24 cellular contexts compared by ENCODE assay signal in the genomic region with DNA sequence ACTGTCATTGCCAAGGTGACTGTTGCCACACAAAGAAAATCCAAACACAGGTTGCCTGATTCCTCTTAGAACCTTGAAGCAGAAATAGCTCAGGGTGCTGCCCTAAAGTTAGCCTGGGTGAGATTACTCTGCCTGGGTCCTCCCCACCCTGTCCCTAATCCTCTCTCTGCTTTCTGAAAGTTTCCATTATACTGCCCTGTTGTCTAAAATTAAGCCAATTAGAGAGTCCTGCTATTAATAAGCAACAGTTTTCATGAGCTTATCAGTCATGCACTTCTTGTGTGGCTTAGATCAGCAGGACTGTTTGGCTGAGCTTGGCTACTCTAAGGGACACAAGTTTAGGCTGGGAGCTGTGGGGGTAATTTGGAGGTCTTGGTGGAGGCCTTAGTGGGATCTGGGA. TPM values are rescaled to one million over a fixed set of nuclear protein-coding genes. Genes with fewer than 3 reads are reported as not detected.
DNase-seq lines count a peak whose midpoint lies in the region; ATAC-seq, FAIRE-seq and TF ChIP-seq lines count a peak whose summit lies in the region.
"Had no signal": no experiment of that assay in that cellular context is flagged by ENCODE, and none has a peak within 500 bp of the region (broad histone marks: within the 10 kb centered on the region; RNA-seq: fewer than 3 reads in every experiment).

No MANE protein-coding gene starts in this region.

- no peak for FAIRE-seq in HepG2 (lab: Jason Lieb, UNC)
- FAIRE-seq: GM12878, GM18507 had no signal

- TF ChIP-seq RAD21 in liver (IDR thresholded peaks at IDR 0.05) (no peak), HepG2 (CRISPR knock-in tag; IDR thresholded peaks at IDR 0.05) (no peak)

- POLR2A ChIA-PET in HepG2 (lab: Yijun Ruan, JAX): no interaction called here

- no peaks in the 10 kb centered on the region for H3F3A ChIP-seq in GM23338 (replicated peaks; ENCODE audit: low read depth)

- H3K36me3 ChIP-seq in liver (ENCODE audit: control insufficient read depth in 4 of 4, insufficient read depth in 3 of 4, low read depth in 1 of 4, low read length in 3 of 4) (peaks cover 0 to 3% (median 0%) of the 10 kb centered on the region in 4 donors), HepG2 (replicated peaks in 1 of 2; ENCODE audit: control insufficient read depth in 1 of 2, insufficient read depth in 2 of 2, low read length in 2 of 2) (no peaks in the 10 kb centered on the region), gastroesophageal sphincter (peaks cover 0 to 54% of the 10 kb centered on the region in 2 donors), GM23338 (ENCODE audit: insufficient read depth) (no peaks in the 10 kb centered on the region), SJCRH30 (no peaks in the 10 kb centered on the region), left lung (peaks cover 0 to 24% of the 10 kb centered on the region in 2 donors)
- H3K36me3 ChIP-seq: MG63 had no signal

- 0 out of 2 replicates have a peak, but pooled peaks cover 3% of the 10 kb centered on the region for H3K9me2 ChIP-seq in GM23338 (ENCODE audit: insufficient read depth)

- H4K20me1 ChIP-seq in HepG2 (ENCODE audit: insufficient read depth, low read length) (no peaks in the 10 kb centered on the region), GM23338 (replicated peaks; ENCODE audit: insufficient read depth) (no peaks in the 10 kb centered on the region)
- H4K20me1 ChIP-seq: BLaER1 treated with 17β-estradiol and CSF1 and Interleukin-3, amounts not matched to agents 10 nM and 100 nM had no signal

- H3K27me3 ChIP-seq in liver (ENCODE audit: control insufficient read depth in 4 of 4, insufficient read depth in 4 of 4, low read length in 3 of 4) (no peaks in the 10 kb centered on the region), HepG2 (ENCODE audit: control insufficient read depth in 1 of 2, insufficient read depth in 2 of 2, low read length in 2 of 2) (peaks cover 0 to 7% of the 10 kb centered on the region in 2 experiments; a peak in 1 of 5 replicates), gastroesophageal sphincter (no peaks in the 10 kb centered on the region), GM23338 (ENCODE audit: insufficient read depth) (no peaks in the 10 kb centered on the region), SJCRH30 (no peaks in the 10 kb centered on the region), left lung (no peaks in the 10 kb centered on the region)
- H3K27me3 ChIP-seq: BLaER1 treated with 17β-estradiol and CSF1 and Interleukin-3, amounts not matched to agents 10 nM and 100 nM; MG63; Peyer's patch had no signal

- CTCF ChIA-PET in HepG2 (lab: Yijun Ruan, JAX; ENCODE audit: low intra/inter-chr PET ratio, low total read pairs): no interaction called here
- CTCF ChIA-PET in activated naive CD4-positive, alpha-beta T cell treated with anti-CD3 and anti-CD28 coated beads for 36 hours (lab: Charles Lee): no interaction called here

- no peak for TF ChIP-seq POLR2A in HepG2 (IDR thresholded peaks at IDR 0.05; ENCODE audit: insufficient read depth in 1 of 2, low read depth in 2 of 2, low read length in 2 of 2)
- no peak for TF ChIP-seq POLR2A in gastroesophageal sphincter (IDR thresholded peaks at IDR 0.05)

- no peak overlapping the region for H2AFZ ChIP-seq in HepG2 (ENCODE audit: low read length)
- no peak overlapping the region for H2AFZ ChIP-seq in GM23338

- no peak overlapping the region for H3K4me3 Mint-ChIP-seq in GM23338
- H3K4me3 Mint-ChIP-seq in activated naive CD4-positive, alpha-beta T cell treated with anti-CD3 and anti-CD28 coated beads for 36 hours: no peak overlapping the region
- H3K4me3 Mint-ChIP-seq: HFFc6 had no signal

- no peak overlapping the region for H3K4me3 ChIP-seq in liver (ENCODE audit: low read depth in 1 of 3, low read length in 3 of 3)
- no peak overlapping the region for H3K4me3 ChIP-seq in HepG2 (replicated peaks in 1 of 3; ENCODE audit: insufficient read depth in 1 of 3, low read depth in 2 of 3, low read length in 3 of 3)
- no peak overlapping the region for H3K4me3 ChIP-seq in gastroesophageal sphincter
- no peak overlapping the region for H3K4me3 ChIP-seq in GM23338
- no peak overlapping the region for H3K4me3 ChIP-seq in SJCRH30
- H3K4me3 ChIP-seq in left lung: no peak overlapping the region
- H3K4me3 ChIP-seq: BLaER1 treated with 17β-estradiol and CSF1 and Interleukin-3, amounts not matched to agents 10 nM and 100 nM; GM12878; MG63; Peyer's patch had no signal

- H3K9me3 ChIP-seq in liver (ENCODE audit: control insufficient read depth in 4 of 4, low read length in 3 of 4): no peaks in the 10 kb centered on the region
- no peaks in the 10 kb centered on the region for H3K9me3 ChIP-seq in HepG2 (ENCODE audit: low read length)
- H3K9me3 ChIP-seq in gastroesophageal sphincter: no peaks in the 10 kb centered on the region
- H3K9me3 ChIP-seq in SJCRH30 (replicated peaks): no peaks in the 10 kb centered on the region
- no peaks in the 10 kb centered on the region for H3K9me3 ChIP-seq in left lung
- H3K9me3 ChIP-seq: MG63, Peyer's patch had no signal

- H3K4me2 ChIP-seq in HepG2 (ENCODE audit: low read depth, low read length) (no peak overlapping the region), GM23338 (no peak overlapping the region)

- no peaks in the 10 kb centered on the region for H3K4me1 Mint-ChIP-seq in GM23338
- no peaks in the 10 kb centered on the region for H3K4me1 Mint-ChIP-seq in activated naive CD4-positive, alpha-beta T cell treated with anti-CD3 and anti-CD28 coated beads for 36 hours (ENCODE audit: low read depth)

- no peak for TF ChIP-seq CTCF in liver (IDR thresholded peaks at IDR 0.05; ENCODE audit: low read depth, low read length, missing input control)
- TF ChIP-seq CTCF in HepG2 (CRISPR knock-in tag; IDR thresholded peaks at IDR 0.05): no peak
- no peak for TF ChIP-seq CTCF in gastroesophageal sphincter (IDR thresholded peaks at IDR 0.05)
- TF ChIP-seq CTCF in GM23338 (conservative IDR thresholded peaks at IDR 0.05; ENCODE audit: low read depth in 2 of 2): no peak
- no peak for TF ChIP-seq CTCF in left lung (IDR thresholded peaks at IDR 0.05)

- TF ChIP-seq EP300 in HepG2 (IDR thresholded peaks at IDR 0.05; ENCODE audit: low read depth in 2 of 2, low read length in 2 of 2) (no peak), HepG2 (CRISPR knock-in tag; IDR thresholded peaks at IDR 0.05; ENCODE audit: borderline replicate concordance) (no peak), gastroesophageal sphincter (IDR thresholded peaks at IDR 0.05) (no peak)

- H3K27ac Mint-ChIP-seq in GM23338: no peak overlapping the region; the same call in 1 of the 2 replicates
- no peak overlapping the region for H3K27ac Mint-ChIP-seq in activated naive CD4-positive, alpha-beta T cell treated with anti-CD3 and anti-CD28 coated beads for 36 hours
- H3K27ac Mint-ChIP-seq: HFFc6 had no signal

- peaks cover 3 to 13% (median 11%) of the 10 kb centered on the region in 4 donors for H3K4me1 ChIP-seq in liver (ENCODE audit: control insufficient read depth in 4 of 4, insufficient read depth in 4 of 4, low read length in 3 of 4)
- H3K4me1 ChIP-seq in HepG2 (ENCODE audit: insufficient read depth, low read length): 0 out of 2 replicates have a peak, but pooled peaks cover 9% of the 10 kb centered on the region
- peaks cover 3 to 53% (median 14%) of the 10 kb centered on the region in 3 donors for H3K4me1 ChIP-seq in gastroesophageal sphincter
- no peaks in the 10 kb centered on the region for H3K4me1 ChIP-seq in GM23338 (ENCODE audit: insufficient read depth)
- H3K4me1 ChIP-seq in SJCRH30: no peaks in the 10 kb centered on the region
- peaks cover 5 to 18% of the 10 kb centered on the region in 2 donors for H3K4me1 ChIP-seq in left lung
- H3K4me1 ChIP-seq: Peyer's patch had no signal

- no peaks in the 10 kb centered on the region for H3K9me3 Mint-ChIP-seq in GM23338
- H3K9me3 Mint-ChIP-seq in activated naive CD4-positive, alpha-beta T cell treated with anti-CD3 and anti-CD28 coated beads for 36 hours: no peaks in the 10 kb centered on the region
- H3K9me3 Mint-ChIP-seq: HFFc6 had no signal

- BruUV-seq in HepG2 (replicated peaks; lab: Mats Ljungman, UMichigan): no TSS peak

- DNase-seq in HepG2 (ENCODE audit: low spot score) (no peak), left lobe of liver (ENCODE audit: low spot score) (no peak), GM23338 (ENCODE audit: low spot score) (no peak), SJCRH30 (no peak), left lung (no peak)
- DNase-seq in activated naive CD4-positive, alpha-beta T cell treated with anti-CD3 and anti-CD28 coated beads for 36 hours: no peak
- DNase-seq: DND-41, GDM1, HFFc6, IMR-90, Karpas-422, MG63, NCI-H1092, NCI-H2081 treated with DMSO at 0.1 percent for 48 hours, NCI-H510A, NCI-H774, Peyer's patch, SHP77 had no signal

- peaks cover 7% of the 10 kb centered on the region for H3K27me3 Mint-ChIP-seq in GM23338 (ENCODE audit: insufficient read depth, low read depth, poor library complexity)
- peaks cover 6% of the 10 kb centered on the region for H3K27me3 Mint-ChIP-seq in activated naive CD4-positive, alpha-beta T cell treated with anti-CD3 and anti-CD28 coated beads for 36 hours (ENCODE audit: low read depth)

- H3K79me2 ChIP-seq in HepG2 (ENCODE audit: insufficient read depth, low read length) (no peaks in the 10 kb centered on the region), GM23338 (replicated peaks; ENCODE audit: insufficient read depth) (no peaks in the 10 kb centered on the region)

- in situ Hi-C loops in HepG2 (cut with HindIII; ENCODE audit: extremely low pct_ligation_motif_present, low pct_unique_long_range_greater_than_20kb): no loop called here

- H3K36me3 Mint-ChIP-seq in GM23338 (ENCODE audit: low read depth): no peaks in the 10 kb centered on the region
- H3K36me3 Mint-ChIP-seq in activated naive CD4-positive, alpha-beta T cell treated with anti-CD3 and anti-CD28 coated beads for 36 hours (ENCODE audit: low read depth): no peaks in the 10 kb centered on the region

- no peak overlapping the region for H3K9ac ChIP-seq in liver (ENCODE audit: low read depth in 1 of 2, low read length in 2 of 2)
- H3K9ac ChIP-seq in HepG2 (ENCODE audit: insufficient read depth, low read depth, low read length): no peak overlapping the region
- H3K9ac ChIP-seq: BLaER1 treated with 17β-estradiol and CSF1 and Interleukin-3, amounts not matched to agents 10 nM and 100 nM had no signal

- no peak for ATAC-seq in HepG2
- no peak for ATAC-seq in gastroesophageal sphincter
- peak; percentile 8 for ATAC-seq in left lobe of liver
- ATAC-seq in GM23338: no peak
- ATAC-seq in left lung: no peak
- ATAC-seq: GM12878 had no signal

- H3K27ac ChIP-seq in liver (ENCODE audit: low read depth in 1 of 2, low read length in 2 of 2) (no peak overlapping the region), HepG2 (ENCODE audit: extremely low read length, insufficient read depth, low read length) (no peak overlapping the region), gastroesophageal sphincter (peak overlapping the region in 3 of 4 donors; percentile 33 to 65 (median 56)), GM23338 (ENCODE audit: low read depth) (no peak overlapping the region), SJCRH30 (no peak overlapping the region), left lung (no peak overlapping the region)
- H3K27ac ChIP-seq: BLaER1 treated with 17β-estradiol and CSF1 and Interleukin-3, amounts not matched to agents 10 nM and 100 nM; Peyer's patch had no signal

- intact Hi-C loops in HepG2 (cut with micrococcal nuclease; ENCODE audit: unreplicated experiment) (no loop called here), left lung (cut with DNase I) (no loop called here)
- intact Hi-C loops in activated naive CD4-positive, alpha-beta T cell treated with anti-CD3 and anti-CD28 coated beads for 36 hours (cut with micrococcal nuclease): no loop called here

RNA-seq across cellular contexts. Expression of a gene that starts 57.1 kb away (rescaled TPM):
- total RNA-seq in liver (10 to 100 TPM; 17.7 to 29.2 TPM), HepG2 (2016; rRNA removed; fragmentation: Illumina TruSeq; extraction: Trizol) (0.02 and 0.08 TPM in 2 replicates), gastroesophageal sphincter (10 to 100 TPM; 60.0 to 95.6 (median 70.6) TPM), left lobe of liver (14.9 TPM), left lung (10 to 100 TPM; 22.8 to 40.5 TPM)
- polyA plus RNA-seq in liver (1 to 10 TPM; 2.4 to 9.0 TPM), HepG2 (2011; rRNA removed) (0.01 and 0.09 TPM in 2 replicates), GM23338 (2016; fragmentation: Nextera tagmentation; extraction: Ambion mirVana) (0.94 and 0.99 TPM in 2 replicates)
- 0.10 TPM in 1 of 2 replicates, not detected in the other for total RNA-seq in HepG2 (2016; cell fraction: cytosol; rRNA removed; fragmentation: Illumina TruSeq; extraction: Trizol; ENCODE audit: low read depth)
- total RNA-seq in HepG2 (2016; cell fraction: insoluble cytoplasmic fraction; rRNA removed; fragmentation: Illumina TruSeq; extraction: Trizol): 0.06 and 0.12 TPM in 2 replicates
- not detected in 2 replicates for total RNA-seq in HepG2 (2016; cell fraction: membrane; rRNA removed; fragmentation: Illumina TruSeq; extraction: Trizol)
- total RNA-seq in HepG2 (2016; cell fraction: nucleus; rRNA removed; fragmentation: Illumina TruSeq; extraction: Trizol): 0.19 TPM in 1 of 2 replicates, not detected in the other
- polyA plus RNA-seq in HepG2 (2011; cell fraction: cytosol; rRNA removed): 0.03 TPM in 1 of 2 replicates, not detected in the other
- polyA plus RNA-seq in HepG2 (2011; cell fraction: nucleus; rRNA removed): 0.06 and 0.14 TPM in 2 replicates
- 0.09 and 0.17 TPM in 2 replicates for polyA plus RNA-seq in HepG2 (2012)
- polyA plus RNA-seq in HepG2 (2016; cell fraction: cytosol; fragmentation: Illumina TruSeq; extraction: Trizol; ENCODE audit: low read depth): not detected in 2 replicates
- not detected in 2 replicates for polyA plus RNA-seq in HepG2 (2016; cell fraction: insoluble cytoplasmic fraction; fragmentation: Illumina TruSeq; extraction: Trizol; ENCODE audit: low read depth)
- not detected in 2 replicates for polyA plus RNA-seq in HepG2 (2016; cell fraction: membrane; fragmentation: Illumina TruSeq; extraction: Trizol; ENCODE audit: low read depth)
- 0.56 TPM in 1 of 2 replicates, not detected in the other for polyA plus RNA-seq in HepG2 (2016; cell fraction: nucleus; fragmentation: Illumina TruSeq; extraction: Trizol; ENCODE audit: insufficient read depth, low read depth)
- polyA minus RNA-seq in HepG2 (2011; rRNA and poly(A)+ RNA removed; ENCODE audit: low replicate concordance): 0.07 and 0.14 TPM in 2 replicates
- polyA minus RNA-seq in HepG2 (2011; cell fraction: cytosol; rRNA and poly(A)+ RNA removed): not detected in 2 replicates
- polyA minus RNA-seq in HepG2 (2011; cell fraction: nucleus; rRNA and poly(A)+ RNA removed): 0.25 and 0.39 TPM in 2 replicates
- total RNA-seq in GM23338 (2014; rRNA removed; shearing (Covaris generic)): 5.0 and 5.4 TPM in 2 replicates
- total RNA-seq in SJCRH30 (2014; rRNA removed; shearing (Covaris generic)): 0.06 and 0.08 TPM in 2 replicates
- under 1 TPM in 1 of 2 experiments, not detected in 1; 0.20 TPM for total RNA-seq in activated naive CD4-positive, alpha-beta T cell treated with anti-CD3 and anti-CD28 coated beads for 36 hours
- total RNA-seq: A172, HFFc6 had no signal
- polyA plus RNA-seq: IMR-90 had no signal

Comparison
In these comparisons a context has a peak if more than half of its experiments do, and no peak if none do; other contexts are left out.
1. H3K27ac ChIP-seq: peak in gastroesophageal sphincter (3 of 4); none in liver (0 of 2), HepG2 (single experiment), GM23338 (single experiment), SJCRH30 (single experiment) and left lung (0 of 2).